In genomic region chr17:82698065-82698973, GRCh38 we compare ENCODE assay signal across 8 cellular contexts. TPM values are rescaled to one million over a fixed set of nuclear protein-coding genes. Genes with fewer than 3 reads are reported as not detected.
DNase-seq lines count a peak whose midpoint lies in the region; ATAC-seq and TF ChIP-seq lines count a peak whose summit lies in the region.

Gene RAB40B (minus strand): TSS chr17:82698698. CDS start chr17:82698596, 102 bp downstream.

- H3K27me3 ChIP-seq in HUES64 (ENCODE audit: insufficient read depth, low read length) (peaks cover 50% of the 10 kb centered on the region), OCI-LY3 (ENCODE audit: low read depth, low read length) (no peaks in the 10 kb centered on the region)

- DNase-seq in DMS 273 treated with DMSO at 0.1 percent for 48 hours (lab: John Stamatoyannopoulos, UW) (peak; percentile 95), activated T-cell treated with anti-CD3 and anti-CD28 coated beads for 48 hours (ENCODE audit: low read depth) (peak; percentile 98), epithelial cell of prostate (ENCODE audit: low read depth, low spot score) (peak; percentile 95), middle frontal gyrus (ENCODE audit: extremely low spot score, low spot score) (peak; percentile 98)
- peak; percentile 96 to 99 for DNase-seq in stimulated activated CD8-positive, alpha-beta memory T cell treated with anti-CD3 and anti-CD28 coated beads, Interleukin-15, amount 100 ng/mL, for 48 hours (ENCODE audit: low read depth in 2 of 2)

- H3K9me3 ChIP-seq in HUES64 (ENCODE audit: insufficient read depth, low read depth, low read length) (peaks cover 2% of the 10 kb centered on the region; the same call in 1 of the 2 replicates), OCI-LY3 (ENCODE audit: insufficient read depth, low read length) (peaks cover 9% of the 10 kb centered on the region; the same call in 1 of the 2 replicates)

- H2AFZ ChIP-seq in OCI-LY3 (ENCODE audit: low read depth, low read length): no peak within 1 kb of the TSS

- H3K4me1 ChIP-seq in HUES64 (ENCODE audit: insufficient read depth, low read length): no peaks in the 10 kb centered on the region
- H3K4me1 ChIP-seq in OCI-LY3 (ENCODE audit: low read length): peaks cover 16% of the 10 kb centered on the region

- H4K20me1 ChIP-seq in OCI-LY3 (ENCODE audit: insufficient read depth, low read length): no peaks in the 10 kb centered on the region

- H3K9ac ChIP-seq in HUES64 (ENCODE audit: low read depth, low read length) (no peak within 1 kb of the TSS), OCI-LY3 (ENCODE audit: low read length) (0 out of 2 replicates have a peak within 1 kb of the TSS, but pooled peaks have one; percentile 39)

- no peaks in the 10 kb centered on the region for H3K36me3 ChIP-seq in HUES64 (ENCODE audit: insufficient read depth, low read length)
- peaks cover 9% of the 10 kb centered on the region for H3K36me3 ChIP-seq in OCI-LY3 (replicated peaks; ENCODE audit: low read depth, low read length)

- H3K4me3 ChIP-seq in HUES64 (ENCODE audit: low read length) (peak within 1 kb of the TSS; percentile 70), OCI-LY3 (ENCODE audit: low read length) (peak within 1 kb of the TSS; percentile 75)

- TF ChIP-seq CTCF in OCI-LY3 (IDR thresholded peaks at IDR 0.05; ENCODE audit: low read depth, low read length): no peak

- ATAC-seq in GM21526 (IDR thresholded peaks at IDR 0.05; ENCODE audit: low FRiP score, unreplicated experiment): peak; percentile 90

- no peak within 1 kb of the TSS for H3K27ac ChIP-seq in HUES64 (ENCODE audit: low read depth, low read length)
- no peak within 1 kb of the TSS for H3K27ac ChIP-seq in OCI-LY3 (ENCODE audit: low read length)
- H3K27ac ChIP-seq in epithelial cell of prostate: no peak within 1 kb of the TSS

- peaks cover 8% of the 10 kb centered on the region; the same call in 1 of the 2 replicates for H3K79me2 ChIP-seq in OCI-LY3 (ENCODE audit: low read length)

- peak within 1 kb of the TSS; percentile 66 for H3K4me2 ChIP-seq in OCI-LY3 (ENCODE audit: low read length)

- under 1% methylated on average over 112 of the region's 112 CpGs for WGBS in HUES64

RNA-seq across cellular contexts. Expression of gene RAB40B, which starts in this region (rescaled TPM):
- 1.7 TPM for polyA plus RNA-seq in HUES64 (2013, experiment 1 of 2)
- 1.7 TPM for polyA plus RNA-seq in HUES64 (2013, experiment 2 of 2)
